16 cellular contexts compared by ENCODE assay signal in the genomic region with DNA sequence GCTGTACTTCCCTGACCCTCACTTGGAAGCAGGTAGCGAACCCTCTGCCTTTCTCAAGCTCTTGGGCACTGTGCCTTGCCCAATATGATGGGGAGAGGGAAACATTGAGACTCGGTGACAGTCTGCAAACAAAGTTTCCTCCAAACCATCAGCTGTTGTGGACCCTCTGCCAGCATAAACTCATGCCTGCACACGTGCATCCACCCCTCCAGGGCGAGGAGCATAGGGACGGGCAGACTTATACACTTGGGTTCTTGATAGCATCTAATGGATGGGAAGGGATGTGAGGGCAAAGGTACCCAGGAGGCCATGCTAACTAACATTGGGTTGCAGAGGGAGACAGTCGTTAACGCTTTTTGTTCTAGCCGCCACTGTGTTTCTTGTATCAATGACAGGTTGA. TPM values are rescaled to one million over a fixed set of nuclear protein-coding genes. Genes with fewer than 3 reads are reported as not detected.
DNase-seq lines count a peak whose midpoint lies in the region; ATAC-seq, FAIRE-seq and TF ChIP-seq lines count a peak whose summit lies in the region.
"Had no signal": no experiment of that assay in that cellular context is flagged by ENCODE, and none has a peak within 500 bp of the region (broad histone marks: within the 10 kb centered on the region; RNA-seq: fewer than 3 reads in every experiment).

No MANE protein-coding gene starts in this region.

- H3K9me3 Mint-ChIP-seq in natural killer cell treated with Interleukin-12 subunit alpha and Interleukin-12 subunit beta and Interleukin-15 and Interleukin-18, amount 100 ng/mL, for 72 hours: no peaks in the 10 kb centered on the region
- no peaks in the 10 kb centered on the region for H3K9me3 Mint-ChIP-seq in natural killer cell
- H3K9me3 Mint-ChIP-seq in stimulated activated naive B cell treated with anti-CD40 and anti-IgM and Interleukin-4, amounts not matched to agents 10 μg/mL and 1 μg/mL and 100 μg/mL, for 72 hours: no peaks in the 10 kb centered on the region
- H3K9me3 Mint-ChIP-seq: CD4-positive, alpha-beta memory T cell; H9 had no signal

- H2BK120ac ChIP-seq in H1 (replicated peaks; ENCODE audit: low read depth, low read length): no peak overlapping the region

- POLR2A ChIA-PET in H1 (lab: Charles Lee; ENCODE audit: partially characterized antibody): interaction anchor here (0.6 to 1.5 kb wide), 2 partner anchors 9 to 44 kb away, joined by 3 read pairs; no protein-coding TSS in a partner anchor

- FAIRE-seq in H1 (lab: Jason Lieb, UNC): no peak
- FAIRE-seq: G401.6, GM12892 had no signal

- H3K27me3 ChIP-seq in H1 (replicated peaks in 1 of 4; ENCODE audit: control insufficient read depth in 3 of 4, extremely low read depth in 1 of 4, insufficient read depth in 3 of 4, low read length in 3 of 4): no peaks in the 10 kb centered on the region

- H3K18ac ChIP-seq in H1 (ENCODE audit: extremely low read depth, low read length): no peak overlapping the region

- no peak overlapping the region for H2BK5ac ChIP-seq in H1 (ENCODE audit: low read depth, low read length)

- no peak overlapping the region for H4K5ac ChIP-seq in H1 (ENCODE audit: insufficient read length, low read depth, low read length)

- no peaks in the 10 kb centered on the region for H3K9me3 ChIP-seq in H1 (ENCODE audit: insufficient read depth in 2 of 2, low read depth in 1 of 2, low read length in 1 of 2)

- intact Hi-C loops in natural killer cell (cut with micrococcal nuclease): loop anchor here (10.0 kb wide), 1 partner anchor 128 kb away; no protein-coding TSS in a partner anchor

- peaks cover 0 to 4% (median 0%) of the 10 kb centered on the region in 4 experiments; a peak in 2 of 8 replicates for H3K36me3 ChIP-seq in H1 (ENCODE audit: control insufficient read depth in 2 of 4, insufficient read depth in 4 of 4, low read length in 3 of 4)

- TF ChIP-seq CTCF in natural killer cell (IDR thresholded peaks at IDR 0.05): no peak
- no peak for TF ChIP-seq CTCF in H1 (IDR thresholded peaks at IDR 0.05; ENCODE audit: control extremely low read depth in 1 of 3, insufficient read depth in 1 of 3, low read depth in 1 of 3, low read length in 3 of 3)

- CTCF ChIA-PET in H1 (lab: Charles Lee; ENCODE audit: partially characterized antibody): interaction anchor here (1.7 to 3.0 kb wide), 4 partner anchors 11 to 88 kb away, joined by 6 to 11 read pairs (median 8); no protein-coding TSS in a partner anchor

- H2BK12ac ChIP-seq in H1 (ENCODE audit: low read depth, low read length): no peak overlapping the region

- no peak overlapping the region for H3K14ac ChIP-seq in H1 (ENCODE audit: insufficient read length)

- peaks cover 9 to 16% (median 13%) of the 10 kb centered on the region in 4 experiments; a peak in 6 of 7 replicates for H3K4me1 ChIP-seq in H1 (replicated peaks in 1 of 4; ENCODE audit: control insufficient read depth in 3 of 4, insufficient read depth in 4 of 4, low read length in 3 of 4)

- no peak overlapping the region for H3K27ac ChIP-seq in H1 (ENCODE audit: low read depth, low read length)

- no peak overlapping the region for H3K4me2 ChIP-seq in H1 (ENCODE audit: insufficient read depth in 1 of 2, low read depth in 2 of 2, low read length in 2 of 2)

- H3K36me3 Mint-ChIP-seq in natural killer cell treated with Interleukin-12 subunit alpha and Interleukin-12 subunit beta and Interleukin-15 and Interleukin-18, amount 100 ng/mL, for 72 hours: peaks cover 17% of the 10 kb centered on the region
- H3K36me3 Mint-ChIP-seq in natural killer cell: no peaks in the 10 kb centered on the region
- peaks cover 54 to 71% of the 10 kb centered on the region in 2 donors for H3K36me3 Mint-ChIP-seq in stimulated activated naive B cell treated with anti-CD40 and anti-IgM and Interleukin-4, amounts not matched to agents 10 μg/mL and 1 μg/mL and 100 μg/mL, for 72 hours

- TF ChIP-seq POLR2A in H1 (IDR thresholded peaks at IDR 0.05; ENCODE audit: control extremely low read depth in 1 of 2, low read depth in 2 of 2, low read length in 2 of 2): no peak

- no peak for ATAC-seq in natural killer cell treated with Interleukin-12 subunit alpha and Interleukin-12 subunit beta and Interleukin-15 and Interleukin-18, amount 100 ng/mL, for 72 hours
- ATAC-seq in natural killer cell (no peak), HG02642 (IDR thresholded peaks at IDR 0.05; ENCODE audit: poor library complexity, unreplicated experiment) (no peak)
- ATAC-seq in stimulated activated naive B cell treated with anti-CD40 and anti-IgM and Interleukin-4, amounts not matched to agents 10 μg/mL and 1 μg/mL and 100 μg/mL, for 72 hours (replicated peaks): no peak
- ATAC-seq: HCT116 had no signal

- no peak overlapping the region for H3K9ac ChIP-seq in H1 (replicated peaks in 1 of 4; ENCODE audit: extremely low read depth in 1 of 4, low read depth in 3 of 4, low read length in 3 of 4)

- no peak overlapping the region for H3K23ac ChIP-seq in H1 (ENCODE audit: insufficient read length)

- H4K91ac ChIP-seq in H1 (replicated peaks; ENCODE audit: insufficient read length, low read length): no peak overlapping the region

- H2BK15ac ChIP-seq in H1 (ENCODE audit: low read length): 0 out of 2 replicates have a peak overlapping the region, but pooled peaks have one; percentile 3

- no peak overlapping the region for H3K4me3 Mint-ChIP-seq in natural killer cell treated with Interleukin-12 subunit alpha and Interleukin-12 subunit beta and Interleukin-15 and Interleukin-18, amount 100 ng/mL, for 72 hours
- no peak overlapping the region for H3K4me3 Mint-ChIP-seq in natural killer cell
- no peak overlapping the region for H3K4me3 Mint-ChIP-seq in stimulated activated naive B cell treated with anti-CD40 and anti-IgM and Interleukin-4, amounts not matched to agents 10 μg/mL and 1 μg/mL and 100 μg/mL, for 72 hours
- H3K4me3 Mint-ChIP-seq: CD4-positive, alpha-beta memory T cell; H9 had no signal

- no peaks in the 10 kb centered on the region for H3K79me2 ChIP-seq in H1 (ENCODE audit: control insufficient read depth in 1 of 2, insufficient read depth in 2 of 2, low read length in 2 of 2)

- no peak overlapping the region for H3K56ac ChIP-seq in H1 (replicated peaks; ENCODE audit: insufficient read length, low read depth, low read length)

- H3K4me1 Mint-ChIP-seq in natural killer cell treated with Interleukin-12 subunit alpha and Interleukin-12 subunit beta and Interleukin-15 and Interleukin-18, amount 100 ng/mL, for 72 hours (ENCODE audit: low read depth in 2 of 2): peaks cover 0 to 3% of the 10 kb centered on the region in 2 donors
- peaks cover 0 to 5% of the 10 kb centered on the region in 2 donors for H3K4me1 Mint-ChIP-seq in natural killer cell
- H3K4me1 Mint-ChIP-seq in stimulated activated naive B cell treated with anti-CD40 and anti-IgM and Interleukin-4, amounts not matched to agents 10 μg/mL and 1 μg/mL and 100 μg/mL, for 72 hours: no peaks in the 10 kb centered on the region
- H3K4me1 Mint-ChIP-seq: CD4-positive, alpha-beta memory T cell had no signal

- no peak overlapping the region for H3K27ac Mint-ChIP-seq in natural killer cell treated with Interleukin-12 subunit alpha and Interleukin-12 subunit beta and Interleukin-15 and Interleukin-18, amount 100 ng/mL, for 72 hours
- no peak overlapping the region for H3K27ac Mint-ChIP-seq in natural killer cell
- peak overlapping the region; percentile 51 for H3K27ac Mint-ChIP-seq in stimulated activated naive B cell treated with anti-CD40 and anti-IgM and Interleukin-4, amounts not matched to agents 10 μg/mL and 1 μg/mL and 100 μg/mL, for 72 hours

- no peak overlapping the region for H2AFZ ChIP-seq in H1 (ENCODE audit: low read length)

- TF ChIP-seq EP300 in H1 (IDR thresholded peaks at IDR 0.05; ENCODE audit: borderline replicate concordance in 1 of 2, low read depth in 2 of 2, low read length in 2 of 2): no peak

- H2AK5ac ChIP-seq in H1 (ENCODE audit: low read depth, low read length): no peak overlapping the region

- 87% methylated on average over 8 of the region's 8 CpGs; no CpG with 5 or more reads in 1 of the 2 experiments for WGBS in H1 (ENCODE audit: extremely low coverage in 1 of 2, insufficient coverage in 1 of 2, insufficient read length in 1 of 2, insufficient replicate concordance in 2 of 2, low coverage in 1 of 2, low lambda C conversion rate in 2 of 2, missing lambda C conversion rate in 1 of 2), 2 experiments

- no peak for TF ChIP-seq RAD21 in H1 (IDR thresholded peaks at IDR 0.05 in 1 of 2, conservative IDR thresholded peaks at IDR 0.05 in 1 of 2; ENCODE audit: low read depth in 2 of 2, low read length in 2 of 2)

- no peak overlapping the region for H3K4ac ChIP-seq in H1 (replicated peaks; ENCODE audit: insufficient read length, low read depth, low read length)

- H3K23me2 ChIP-seq in H1 (ENCODE audit: low read depth, low read length): no peaks in the 10 kb centered on the region; the same call in 1 of the 2 replicates

- no peak overlapping the region for H3K4me3 ChIP-seq in H1 (ENCODE audit: extremely low read depth in 1 of 4, insufficient read depth in 2 of 4, low read depth in 3 of 4, low read length in 4 of 4)

- peaks cover 0 to 2% of the 10 kb centered on the region in 2 experiments for H4K20me1 ChIP-seq in H1 (replicated peaks in 1 of 2; ENCODE audit: control insufficient read depth in 1 of 2, insufficient read depth in 2 of 2, low read length in 2 of 2)

- no peak overlapping the region for H4K8ac ChIP-seq in H1 (ENCODE audit: extremely low read depth, insufficient read depth, low read length)

- no peaks in the 10 kb centered on the region for H3K27me3 Mint-ChIP-seq in natural killer cell treated with Interleukin-12 subunit alpha and Interleukin-12 subunit beta and Interleukin-15 and Interleukin-18, amount 100 ng/mL, for 72 hours
- H3K27me3 Mint-ChIP-seq in natural killer cell (ENCODE audit: low read depth in 2 of 2): no peaks in the 10 kb centered on the region
- no peaks in the 10 kb centered on the region for H3K27me3 Mint-ChIP-seq in stimulated activated naive B cell treated with anti-CD40 and anti-IgM and Interleukin-4, amounts not matched to agents 10 μg/mL and 1 μg/mL and 100 μg/mL, for 72 hours
- H3K27me3 Mint-ChIP-seq: CD4-positive, alpha-beta memory T cell had no signal

- H2BK20ac ChIP-seq in H1 (ENCODE audit: low read length): no peak overlapping the region

- H3K79me1 ChIP-seq in H1 (ENCODE audit: low read depth, low read length): peaks cover 3% of the 10 kb centered on the region; the same call in 1 of the 2 replicates

- peak; percentile 50 for DNase-seq in natural killer cell treated with Interleukin-12 subunit alpha and Interleukin-12 subunit beta and Interleukin-15 and Interleukin-18, amount 100 ng/mL, for 72 hours (ENCODE audit: low spot score)
- DNase-seq in natural killer cell (no peak), H1 (ENCODE audit: low read depth in 1 of 2, low spot score in 2 of 2) (no peak), putamen (ENCODE audit: low spot score) (no peak)
- no peak for DNase-seq in stimulated activated naive B cell treated with anti-CD40 and anti-IgM and Interleukin-4, amounts not matched to agents 10 μg/mL and 1 μg/mL and 100 μg/mL, for 72 hours
- DNase-seq: Calu3; CD4-positive, alpha-beta memory T cell; COR-L47; DND-41; H9 had no signal

RNA-seq across cellular contexts. Expression of a gene that starts 8.2 kb away (rescaled TPM):
- total RNA-seq in natural killer cell treated with Interleukin-12 subunit alpha and Interleukin-12 subunit beta and Interleukin-15 and Interleukin-18, amount 100 ng/mL, for 72 hours: 1 to 10 TPM; 2.0 to 3.4 TPM
- total RNA-seq in natural killer cell: 10 to 100 TPM in 2 of 3 donors, 1 to 10 TPM in 1; 9.7 to 21.5 (median 13.9) TPM
- total RNA-seq in H1 (2021; fragmentation: NEBNext Ultra II Directional; extraction: Animal tissue kit (Norgen Biotek cat#: 25700)): 40.1 and 41.7 TPM in 2 replicates
- polyA plus RNA-seq in H1 (2011; rRNA removed): 32.4 and 62.2 TPM in 2 replicates
- 34.1 TPM for polyA plus RNA-seq in H1 (2011; cell fraction: cytosol; rRNA removed)
- 60.7 TPM for polyA plus RNA-seq in H1 (2011; cell fraction: nucleus; rRNA removed)
- polyA plus RNA-seq in H1 (2012, experiment 1 of 2): 22.2 to 33.3 TPM (median 31.5 TPM) in 4 replicates
- 33.0 TPM for polyA plus RNA-seq in H1 (2012, experiment 2 of 2)
- 21.4 TPM for polyA plus RNA-seq in H1 (2013, experiment 1 of 2)
- polyA plus RNA-seq in H1 (2013, experiment 2 of 2): 18.9 TPM
- 15.4 and 21.4 TPM in 2 replicates for polyA minus RNA-seq in H1 (2011; rRNA and poly(A)+ RNA removed)
- 35.9 TPM for polyA minus RNA-seq in H1 (2011; cell fraction: cytosol; rRNA and poly(A)+ RNA removed)
- 19.7 TPM for polyA minus RNA-seq in H1 (2011; cell fraction: nucleus; rRNA and poly(A)+ RNA removed)

RNA-seq across cellular contexts. Expression of a gene that starts 29.9 kb away (rescaled TPM):
- total RNA-seq in natural killer cell treated with Interleukin-12 subunit alpha and Interleukin-12 subunit beta and Interleukin-15 and Interleukin-18, amount 100 ng/mL, for 72 hours: 1 to 10 TPM; 4.2 to 4.9 TPM
- 1 to 10 TPM; 3.7 to 6.8 (median 3.9) TPM for total RNA-seq in natural killer cell
- total RNA-seq in H1 (2021; fragmentation: NEBNext Ultra II Directional; extraction: Animal tissue kit (Norgen Biotek cat#: 25700)): 1.1 TPM in 1 of 2 replicates, not detected in the other
- 0.32 and 1.3 TPM in 2 replicates for polyA plus RNA-seq in H1 (2011; rRNA removed)
- not detected for polyA plus RNA-seq in H1 (2011; cell fraction: cytosol; rRNA removed)
- 1.7 TPM for polyA plus RNA-seq in H1 (2011; cell fraction: nucleus; rRNA removed)
- polyA plus RNA-seq in H1 (2012, experiment 1 of 2): 0.41 to 0.69 TPM (median 0.44 TPM) in 3 of 4 replicates, not detected in the other
- polyA plus RNA-seq in H1 (2012, experiment 2 of 2): 0.55 TPM
- polyA plus RNA-seq in H1 (2013, experiment 1 of 2): 0.24 TPM
- polyA plus RNA-seq in H1 (2013, experiment 2 of 2): 0.28 TPM
- polyA minus RNA-seq in H1 (2011; rRNA and poly(A)+ RNA removed): 0.71 and 1.2 TPM in 2 replicates
- polyA minus RNA-seq in H1 (2011; cell fraction: cytosol; rRNA and poly(A)+ RNA removed): not detected
- 5.4 TPM for polyA minus RNA-seq in H1 (2011; cell fraction: nucleus; rRNA and poly(A)+ RNA removed)
- total RNA-seq: H4 had no signal
- polyA plus RNA-seq: CD4-positive, alpha-beta memory T cell had no signal

RNA-seq across cellular contexts. Expression of a gene that starts 29.9 kb away (rescaled TPM):
- total RNA-seq in natural killer cell treated with Interleukin-12 subunit alpha and Interleukin-12 subunit beta and Interleukin-15 and Interleukin-18, amount 100 ng/mL, for 72 hours: 10 to 100 TPM; 22.8 to 28.5 TPM
- total RNA-seq in natural killer cell: 100 to 1,000 TPM; 124 to 214 (median 141) TPM
- 9.4 and 10.9 TPM in 2 replicates for total RNA-seq in H1 (2021; fragmentation: NEBNext Ultra II Directional; extraction: Animal tissue kit (Norgen Biotek cat#: 25700))
- 8.0 and 11.8 TPM in 2 replicates for polyA plus RNA-seq in H1 (2011; rRNA removed)
- polyA plus RNA-seq in H1 (2011; cell fraction: cytosol; rRNA removed): 10.0 TPM
- polyA plus RNA-seq in H1 (2011; cell fraction: nucleus; rRNA removed): 19.9 TPM
- polyA plus RNA-seq in H1 (2012, experiment 1 of 2): 5.0 to 9.9 TPM (median 8.3 TPM) in 4 replicates
- polyA plus RNA-seq in H1 (2012, experiment 2 of 2): 7.8 TPM
- polyA plus RNA-seq in H1 (2013, experiment 1 of 2): 5.3 TPM
- polyA plus RNA-seq in H1 (2013, experiment 2 of 2): 4.6 TPM
- polyA minus RNA-seq in H1 (2011; rRNA and poly(A)+ RNA removed): 18.3 and 20.7 TPM in 2 replicates
- 10.3 TPM for polyA minus RNA-seq in H1 (2011; cell fraction: cytosol; rRNA and poly(A)+ RNA removed)
- 17.2 TPM for polyA minus RNA-seq in H1 (2011; cell fraction: nucleus; rRNA and poly(A)+ RNA removed)

RNA-seq across cellular contexts. Expression of a gene that starts 40.5 kb away (rescaled TPM):
- 10 to 100 TPM; 55.3 to 62.8 TPM for total RNA-seq in natural killer cell treated with Interleukin-12 subunit alpha and Interleukin-12 subunit beta and Interleukin-15 and Interleukin-18, amount 100 ng/mL, for 72 hours
- total RNA-seq in natural killer cell: 10 to 100 TPM; 61.3 to 75.8 (median 67.6) TPM
- total RNA-seq in H1 (2021; fragmentation: NEBNext Ultra II Directional; extraction: Animal tissue kit (Norgen Biotek cat#: 25700)): 29.2 and 29.4 TPM in 2 replicates
- polyA plus RNA-seq in H1 (2011; rRNA removed): 36.0 and 47.2 TPM in 2 replicates
- 46.3 TPM for polyA plus RNA-seq in H1 (2011; cell fraction: cytosol; rRNA removed)
- polyA plus RNA-seq in H1 (2011; cell fraction: nucleus; rRNA removed): 68.9 TPM
- 20.7 to 30.4 TPM (median 29.2 TPM) in 4 replicates for polyA plus RNA-seq in H1 (2012, experiment 1 of 2)
- 39.5 TPM for polyA plus RNA-seq in H1 (2012, experiment 2 of 2)
- 19.5 TPM for polyA plus RNA-seq in H1 (2013, experiment 1 of 2)
- 16.5 TPM for polyA plus RNA-seq in H1 (2013, experiment 2 of 2)
- polyA minus RNA-seq in H1 (2011; rRNA and poly(A)+ RNA removed): 12.2 and 12.5 TPM in 2 replicates
- polyA minus RNA-seq in H1 (2011; cell fraction: cytosol; rRNA and poly(A)+ RNA removed): 22.0 TPM
- 28.4 TPM for polyA minus RNA-seq in H1 (2011; cell fraction: nucleus; rRNA and poly(A)+ RNA removed)

RNA-seq across cellular contexts. Expression of a gene that starts 45.2 kb away (rescaled TPM):
- 1 to 10 TPM in 1 of 2 donors, not detected in 1; 2.0 TPM for total RNA-seq in natural killer cell treated with Interleukin-12 subunit alpha and Interleukin-12 subunit beta and Interleukin-15 and Interleukin-18, amount 100 ng/mL, for 72 hours
- 1 to 10 TPM in 2 of 3 donors, under 1 TPM in 1; 0.40 to 1.7 (median 1.0) TPM for total RNA-seq in natural killer cell
- total RNA-seq in H1 (2021; fragmentation: NEBNext Ultra II Directional; extraction: Animal tissue kit (Norgen Biotek cat#: 25700)): 108 and 111 TPM in 2 replicates
- polyA plus RNA-seq in H1 (2011; rRNA removed): 137 and 234 TPM in 2 replicates
- polyA plus RNA-seq in H1 (2011; cell fraction: cytosol; rRNA removed): 102 TPM
- polyA plus RNA-seq in H1 (2011; cell fraction: nucleus; rRNA removed): 281 TPM
- 84.9 to 132 TPM (median 122 TPM) in 4 replicates for polyA plus RNA-seq in H1 (2012, experiment 1 of 2)
- 163 TPM for polyA plus RNA-seq in H1 (2012, experiment 2 of 2)
- polyA plus RNA-seq in H1 (2013, experiment 1 of 2): 207 TPM
- polyA plus RNA-seq in H1 (2013, experiment 2 of 2): 217 TPM
- 42.7 and 52.0 TPM in 2 replicates for polyA minus RNA-seq in H1 (2011; rRNA and poly(A)+ RNA removed)
- polyA minus RNA-seq in H1 (2011; cell fraction: cytosol; rRNA and poly(A)+ RNA removed): 50.4 TPM
- 42.7 TPM for polyA minus RNA-seq in H1 (2011; cell fraction: nucleus; rRNA and poly(A)+ RNA removed)
- total RNA-seq: A172, H4 had no signal

Comparison
In these comparisons a context has a peak if more than half of its experiments do, and no peak if none do; other contexts are left out.
1. RNA of a gene that starts 29.9 kb away (total RNA-seq): 124 to 214 TPM in natural killer cell; 22.8 to 28.5 TPM in natural killer cell treated with Interleukin-12 subunit alpha and Interleukin-12 subunit beta and Interleukin-15 and Interleukin-18, amount 100 ng/mL, for 72 hours and 9.4 to 10.9 TPM in H1; every median in the first group is over 4 times any median in the second.